Comparison of ENCODE assay signal across 25 cellular contexts in the genomic region with DNA sequence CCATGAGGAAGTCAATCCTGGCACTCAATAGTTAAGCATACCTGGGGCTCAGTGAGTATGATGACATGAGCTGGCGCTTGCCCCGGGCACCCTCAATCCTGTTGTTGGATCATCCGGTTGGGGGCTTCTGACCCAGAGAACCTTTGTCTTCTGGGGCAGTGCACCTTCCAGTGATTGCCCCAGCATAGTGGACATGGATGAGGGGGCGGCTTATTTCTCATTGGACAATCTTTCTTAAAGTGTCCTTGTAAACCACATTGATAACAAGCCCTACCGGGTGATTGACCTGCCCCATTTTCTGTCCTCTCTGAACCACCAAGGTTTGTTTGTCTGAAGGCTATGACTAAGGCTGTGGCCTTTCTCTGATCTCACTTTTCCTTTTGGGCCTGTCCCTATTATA. TPM values are rescaled to one million over a fixed set of nuclear protein-coding genes. Genes with fewer than 3 reads are reported as not detected.
DNase-seq lines count a peak whose midpoint lies in the region; ATAC-seq and TF ChIP-seq lines count a peak whose summit lies in the region.
"Had no signal": no experiment of that assay in that cellular context is flagged by ENCODE, and none has a peak within 500 bp of the region (broad histone marks: within the 10 kb centered on the region; RNA-seq: fewer than 3 reads in every experiment).

No MANE protein-coding gene starts in this region.

- H3K4me1 ChIP-seq in PC-9 (replicated peaks; ENCODE audit: insufficient read depth), result peaks cover 83% of the 10 kb centered on the region
- no peaks in the 10 kb centered on the region for H3K4me1 ChIP-seq in psoas muscle
- peaks cover 6 to 47% (median 11%) of the 10 kb centered on the region in 3 donors for H3K4me1 ChIP-seq in esophagus squamous epithelium
- peaks cover 27% of the 10 kb centered on the region for H3K4me1 ChIP-seq in GM23248 (ENCODE audit: insufficient read depth)
- H3K4me1 ChIP-seq: BE2C, HAP-1, Peyer's patch had no signal

- TF ChIP-seq CTCF in activated CD8-positive, alpha-beta T cell treated with anti-CD3 and anti-CD28 coated beads for 36 hours (IDR thresholded peaks at IDR 0.05), result no peak
- TF ChIP-seq CTCF in PC-9 (conservative IDR thresholded peaks at IDR 0.05) (no peak), psoas muscle (IDR thresholded peaks at IDR 0.05) (no peak), esophagus squamous epithelium (IDR thresholded peaks at IDR 0.05) (no peak)

- H4K20me1 ChIP-seq in PC-9 (ENCODE audit: insufficient read depth), result no peaks in the 10 kb centered on the region
- H4K20me1 ChIP-seq in GM23248 (ENCODE audit: insufficient read depth), result no peaks in the 10 kb centered on the region

- H3K9me2 ChIP-seq in PC-9 (ENCODE audit: insufficient read depth), result no peaks in the 10 kb centered on the region
- no peaks in the 10 kb centered on the region for H3K9me2 ChIP-seq in GM23248 (ENCODE audit: insufficient read depth)

- CTCF ChIA-PET in activated CD8-positive, alpha-beta T cell treated with anti-CD3 and anti-CD28 coated beads for 36 hours (lab: Charles Lee), result no interaction called here
- CTCF ChIA-PET in activated CD8-positive, alpha-beta T cell treated with anti-CD3 and anti-CD28 coated beads, Interleukin-2, amount 10 ng/mL, durations not matched to agents 7 days and 5 days (lab: Charles Lee), result interaction anchor here (0.6 kb wide), 1 partner anchor 50 kb away, joined by 3 read pairs; no protein-coding TSS in a partner anchor
- CTCF ChIA-PET in PC-9 (lab: Charles Lee), result interaction anchor here (1.2 kb wide), 1 partner anchor 75 kb away, joined by 3 read pairs; no protein-coding TSS in a partner anchor

- H3F3A ChIP-seq in PC-9 (ENCODE audit: insufficient read depth, low read depth) (peaks cover 66% of the 10 kb centered on the region), GM23248 (ENCODE audit: insufficient read depth) (peaks cover 25% of the 10 kb centered on the region)

- POLR2A ChIA-PET in activated CD8-positive, alpha-beta T cell treated with anti-CD3 and anti-CD28 coated beads for 36 hours (lab: Charles Lee), result interaction anchor here (1.6 kb wide), 1 partner anchor 26 kb away, joined by 3 read pairs; no protein-coding TSS in a partner anchor
- POLR2A ChIA-PET in activated CD8-positive, alpha-beta T cell treated with anti-CD3 and anti-CD28 coated beads, Interleukin-2, amount 10 ng/mL, durations not matched to agents 7 days and 5 days (lab: Charles Lee), result no interaction called here
- POLR2A ChIA-PET in PC-9 (lab: Charles Lee; ENCODE audit: unreplicated experiment), result no interaction called here

- no peak overlapping the region for H3K9ac ChIP-seq in GM23248
- H3K9ac ChIP-seq: KMS-11 had no signal

- no peak for TF ChIP-seq POLR2A in esophagus squamous epithelium (IDR thresholded peaks at IDR 0.05)

- H3K4me3 ChIP-seq in PC-9 (peak overlapping the region; percentile 16; the same call in 1 of the 2 replicates), psoas muscle (no peak overlapping the region), esophagus squamous epithelium (no peak overlapping the region), GM23248 (no peak overlapping the region)
- H3K4me3 ChIP-seq: HAP-1, Peyer's patch, SK-N-MC had no signal

- H3K36me3 Mint-ChIP-seq in activated CD8-positive, alpha-beta T cell treated with anti-CD3 and anti-CD28 coated beads for 36 hours (ENCODE audit: low read depth), result peaks cover 28% of the 10 kb centered on the region
- H3K36me3 Mint-ChIP-seq in activated CD8-positive, alpha-beta T cell treated with anti-CD3 and anti-CD28 coated beads, Interleukin-2, amount 10 ng/mL, durations not matched to agents 7 days and 5 days (ENCODE audit: low read depth), result peaks cover 21% of the 10 kb centered on the region
- peaks cover 1% of the 10 kb centered on the region for H3K36me3 Mint-ChIP-seq in central memory CD8-positive, alpha-beta T cell (ENCODE audit: insufficient read depth)
- H3K36me3 Mint-ChIP-seq: IgD-negative memory B cell had no signal

- no peak for ATAC-seq in activated CD8-positive, alpha-beta T cell treated with anti-CD3 and anti-CD28 coated beads for 36 hours
- no peak for ATAC-seq in activated CD8-positive, alpha-beta T cell treated with anti-CD3 and anti-CD28 coated beads, Interleukin-2, amount 10 ng/mL, durations not matched to agents 7 days and 5 days
- ATAC-seq in central memory CD8-positive, alpha-beta T cell (replicated peaks; ENCODE audit: extremely low read depth, poor library complexity, severe bottlenecking), result no peak
- no peak for ATAC-seq in psoas muscle

- H3K9me3 Mint-ChIP-seq in activated CD8-positive, alpha-beta T cell treated with anti-CD3 and anti-CD28 coated beads for 36 hours, result no peaks in the 10 kb centered on the region
- no peaks in the 10 kb centered on the region for H3K9me3 Mint-ChIP-seq in activated CD8-positive, alpha-beta T cell treated with anti-CD3 and anti-CD28 coated beads, Interleukin-2, amount 10 ng/mL, durations not matched to agents 7 days and 5 days (ENCODE audit: insufficient read depth)
- H3K9me3 Mint-ChIP-seq in central memory CD8-positive, alpha-beta T cell, result no peaks in the 10 kb centered on the region
- H3K9me3 Mint-ChIP-seq: HFFc6, IgD-negative memory B cell had no signal

- no peaks in the 10 kb centered on the region for H3K27me3 ChIP-seq in PC-9 (ENCODE audit: insufficient read depth, low read depth)
- no peaks in the 10 kb centered on the region for H3K27me3 ChIP-seq in psoas muscle (ENCODE audit: insufficient read depth in 3 of 3, low read length in 2 of 3)
- H3K27me3 ChIP-seq in esophagus squamous epithelium, result no peaks in the 10 kb centered on the region
- H3K27me3 ChIP-seq in GM23248 (replicated peaks; ENCODE audit: insufficient read depth), result no peaks in the 10 kb centered on the region
- H3K27me3 ChIP-seq: BE2C, Peyer's patch had no signal

- peak; percentile 36 for DNase-seq in activated CD8-positive, alpha-beta T cell treated with anti-CD3 and anti-CD28 coated beads for 36 hours
- no peak for DNase-seq in activated CD8-positive, alpha-beta T cell treated with anti-CD3 and anti-CD28 coated beads, Interleukin-2, amount 10 ng/mL, durations not matched to agents 7 days and 5 days
- DNase-seq in PC-9 (peak; percentile 10 to 82), psoas muscle (no peak), HK-2 (ENCODE audit: unreplicated experiment) (no peak), esophagus squamous epithelium (lab: John Stamatoyannopoulos, UW) (no peak), GM23248 (no peak)
- no peak for DNase-seq in central memory CD8-positive, alpha-beta T cell (ENCODE audit: low spot score in 2 of 2)
- DNase-seq: BE2C, GOT3, HFFc6, NCI-H1048, NCI-H1417, NCI-H1694, NCI-H2029 treated with DMSO at 0.1 percent for 48 hours, NCI-H446 treated with DMSO at 0.1 percent for 48 hours, NCI-H526, NCI-H82, Peyer's patch, SIG-M5 had no signal

- H3K36me3 ChIP-seq in PC-9 (ENCODE audit: low read depth), result peaks cover 7% of the 10 kb centered on the region
- peaks cover 0 to 13% of the 10 kb centered on the region in 2 donors for H3K36me3 ChIP-seq in psoas muscle (ENCODE audit: insufficient read depth in 1 of 2, low read depth in 1 of 2)
- H3K36me3 ChIP-seq in esophagus squamous epithelium, result peaks cover 0 to 68% (median 6%) of the 10 kb centered on the region in 3 donors
- peaks cover 6% of the 10 kb centered on the region; the same call in 1 of the 2 replicates for H3K36me3 ChIP-seq in GM23248 (ENCODE audit: low read depth)

- 0 out of 2 replicates have a peak, but pooled peaks cover 5% of the 10 kb centered on the region for H3K9me3 ChIP-seq in PC-9 (ENCODE audit: insufficient read depth, low read depth)
- H3K9me3 ChIP-seq in psoas muscle, result no peaks in the 10 kb centered on the region
- H3K9me3 ChIP-seq in esophagus squamous epithelium, result no peaks in the 10 kb centered on the region
- H3K9me3 ChIP-seq in GM23248 (ENCODE audit: low read depth), result no peaks in the 10 kb centered on the region
- H3K9me3 ChIP-seq: BE2C, HAP-1, Peyer's patch had no signal

- H2AFZ ChIP-seq in PC-9 (no peak overlapping the region), GM23248 (no peak overlapping the region)

- H3K27me3 Mint-ChIP-seq in activated CD8-positive, alpha-beta T cell treated with anti-CD3 and anti-CD28 coated beads for 36 hours, result no peaks in the 10 kb centered on the region
- H3K27me3 Mint-ChIP-seq in activated CD8-positive, alpha-beta T cell treated with anti-CD3 and anti-CD28 coated beads, Interleukin-2, amount 10 ng/mL, durations not matched to agents 7 days and 5 days (ENCODE audit: low read depth), result no peaks in the 10 kb centered on the region
- H3K27me3 Mint-ChIP-seq in central memory CD8-positive, alpha-beta T cell, result no peaks in the 10 kb centered on the region
- H3K27me3 Mint-ChIP-seq: IgD-negative memory B cell had no signal

- H3K79me2 ChIP-seq in PC-9 (ENCODE audit: low read depth), result peaks cover 59% of the 10 kb centered on the region
- H3K79me2 ChIP-seq in GM23248 (ENCODE audit: insufficient read depth), result peaks cover 92% of the 10 kb centered on the region

- no TSS peak for BruUV-seq in PC-9 (replicated peaks; lab: Mats Ljungman, UMichigan)

- H3K4me1 Mint-ChIP-seq in activated CD8-positive, alpha-beta T cell treated with anti-CD3 and anti-CD28 coated beads for 36 hours (ENCODE audit: low read depth), result peaks cover 53% of the 10 kb centered on the region
- H3K4me1 Mint-ChIP-seq in activated CD8-positive, alpha-beta T cell treated with anti-CD3 and anti-CD28 coated beads, Interleukin-2, amount 10 ng/mL, durations not matched to agents 7 days and 5 days (ENCODE audit: low read depth), result peaks cover 17% of the 10 kb centered on the region
- H3K4me1 Mint-ChIP-seq in central memory CD8-positive, alpha-beta T cell, result peaks cover 20% of the 10 kb centered on the region

- H3K27ac ChIP-seq in PC-9 (peak overlapping the region; percentile 82), psoas muscle (peak overlapping the region; percentile 41), esophagus squamous epithelium (no peak overlapping the region), GM23248 (no peak overlapping the region; the same call in 1 of the 2 replicates)
- H3K27ac ChIP-seq: 22Rv1, KMS-11, Peyer's patch, SK-N-MC had no signal

- H3K4me2 ChIP-seq in PC-9 (peak overlapping the region; percentile 71), GM23248 (ENCODE audit: unreplicated experiment) (no peak overlapping the region)
- H3K4me2 ChIP-seq: KMS-11 had no signal

- WGBS in psoas muscle, 3 donors, result 88 to 91% (median 89%) methylated on average over 5 of the region's 5 CpGs
- 82 to 89% methylated on average over 5 of the region's 5 CpGs for WGBS in esophagus squamous epithelium, 2 donors
- WGBS in GM23248 (ENCODE audit: low coverage in 1 of 2, low lambda C conversion rate in 2 of 2, missing lambda C conversion rate in 2 of 2), 2 experiments, result 88 to 89% methylated on average over 5 of the region's 5 CpGs

- H3K4me3 Mint-ChIP-seq in activated CD8-positive, alpha-beta T cell treated with anti-CD3 and anti-CD28 coated beads for 36 hours, result no peak overlapping the region
- H3K4me3 Mint-ChIP-seq in activated CD8-positive, alpha-beta T cell treated with anti-CD3 and anti-CD28 coated beads, Interleukin-2, amount 10 ng/mL, durations not matched to agents 7 days and 5 days, result no peak overlapping the region
- H3K4me3 Mint-ChIP-seq in central memory CD8-positive, alpha-beta T cell, result no peak overlapping the region
- H3K4me3 Mint-ChIP-seq: HFFc6, IgD-negative memory B cell had no signal

- no peak overlapping the region for H3K27ac Mint-ChIP-seq in activated CD8-positive, alpha-beta T cell treated with anti-CD3 and anti-CD28 coated beads for 36 hours
- no peak overlapping the region for H3K27ac Mint-ChIP-seq in activated CD8-positive, alpha-beta T cell treated with anti-CD3 and anti-CD28 coated beads, Interleukin-2, amount 10 ng/mL, durations not matched to agents 7 days and 5 days
- peak overlapping the region; percentile 15 for H3K27ac Mint-ChIP-seq in central memory CD8-positive, alpha-beta T cell (ENCODE audit: low read depth)
- H3K27ac Mint-ChIP-seq: HFFc6 had no signal

- in situ Hi-C loops in GM23248 (cut with MboI), result no loop called here

- intact Hi-C loops in activated CD8-positive, alpha-beta T cell treated with anti-CD3 and anti-CD28 coated beads for 36 hours (cut with micrococcal nuclease), result no loop called here
- intact Hi-C loops in PC-9 (cut with micrococcal nuclease; ENCODE audit: unreplicated experiment), result no loop called here
- intact Hi-C loops in psoas muscle (cut with DNase I), result no loop called here
- intact Hi-C loops in esophagus squamous epithelium (cut with DNase I), result no loop called here

RNA-seq across cellular contexts. Expression of gene IGSF6, which starts 18.2 kb away (rescaled TPM):
- under 1 TPM in 1 of 2 experiments, not detected in 1; 0.20 TPM for total RNA-seq in activated CD8-positive, alpha-beta T cell treated with anti-CD3 and anti-CD28 coated beads for 36 hours
- total RNA-seq in activated CD8-positive, alpha-beta T cell treated with anti-CD3 and anti-CD28 coated beads, Interleukin-2, amount 10 ng/mL, durations not matched to agents 7 days and 5 days, result under 1 TPM; 0.24 to 0.34 TPM
- total RNA-seq in PC-9 (2021), result not detected in 2 replicates
- 1 to 10 TPM; 1.4 to 3.0 (median 1.6) TPM for total RNA-seq in psoas muscle
- under 1 TPM; 0.15 to 0.23 (median 0.17) TPM for polyA plus RNA-seq in psoas muscle
- 1 to 10 TPM in 2 of 4 donors, under 1 TPM in 2; 0.18 to 3.6 (median 1.3) TPM for total RNA-seq in esophagus squamous epithelium
- not detected in 2 replicates for total RNA-seq in GM23248 (2014; rRNA removed; shearing (Covaris generic))
- polyA plus RNA-seq in GM23248 (2016; fragmentation: Nextera tagmentation; extraction: Ambion mirVana), result 0.14 and 0.18 TPM in 2 replicates
- total RNA-seq: HFFc6 had no signal

RNA-seq across cellular contexts. Expression of gene OTOA, which starts 29.6 kb away (rescaled TPM):
- total RNA-seq in activated CD8-positive, alpha-beta T cell treated with anti-CD3 and anti-CD28 coated beads for 36 hours, result under 1 TPM in 1 of 2 experiments, not detected in 1; 0.09 TPM
- total RNA-seq in activated CD8-positive, alpha-beta T cell treated with anti-CD3 and anti-CD28 coated beads, Interleukin-2, amount 10 ng/mL, durations not matched to agents 7 days and 5 days, result not detected
- not detected in 2 replicates for total RNA-seq in PC-9 (2021)
- under 1 TPM in 2 of 4 donors, not detected in 2; 0.17 to 0.21 TPM for total RNA-seq in psoas muscle
- polyA plus RNA-seq in psoas muscle, result under 1 TPM; 0.04 to 0.06 (median 0.05) TPM
- under 1 TPM in 2 of 4 donors, not detected in 2; 0.11 to 0.38 TPM for total RNA-seq in esophagus squamous epithelium
- total RNA-seq in GM23248 (2014; rRNA removed; shearing (Covaris generic)), result not detected in 2 replicates
- polyA plus RNA-seq in GM23248 (2016; fragmentation: Nextera tagmentation; extraction: Ambion mirVana), result not detected in 2 replicates
- total RNA-seq: HFFc6, Peyer's patch had no signal
- polyA plus RNA-seq: IgD-negative memory B cell had no signal

RNA-seq across cellular contexts. Expression of gene METTL9, which starts 34.8 kb away (rescaled TPM):
- 100 to 1,000 TPM; 116 to 122 TPM for total RNA-seq in activated CD8-positive, alpha-beta T cell treated with anti-CD3 and anti-CD28 coated beads for 36 hours
- 100 to 1,000 TPM in 1 of 2 experiments, 10 to 100 TPM in 1; 99.2 to 101 TPM for total RNA-seq in activated CD8-positive, alpha-beta T cell treated with anti-CD3 and anti-CD28 coated beads, Interleukin-2, amount 10 ng/mL, durations not matched to agents 7 days and 5 days
- total RNA-seq in PC-9 (2021), result 136 and 151 TPM in 2 replicates
- 10 to 100 TPM; 55.0 to 76.9 (median 71.1) TPM for total RNA-seq in psoas muscle
- 100 to 1,000 TPM in 1 of 3 donors, 10 to 100 TPM in 2; 54.4 to 134 (median 90.7) TPM for polyA plus RNA-seq in psoas muscle
- 100 to 1,000 TPM in 3 of 4 donors, 10 to 100 TPM in 1; 82.3 to 169 (median 140) TPM for total RNA-seq in esophagus squamous epithelium
- 326 and 344 TPM in 2 replicates for total RNA-seq in GM23248 (2014; rRNA removed; shearing (Covaris generic))
- polyA plus RNA-seq in GM23248 (2016; fragmentation: Nextera tagmentation; extraction: Ambion mirVana), result 267 and 273 TPM in 2 replicates

Comparison
In these comparisons a context has a peak if more than half of its experiments do, and no peak if none do; other contexts are left out.
1. DNase-seq: peak in activated CD8-positive, alpha-beta T cell treated with anti-CD3 and anti-CD28 coated beads for 36 hours (single experiment) and PC-9 (2 of 2); none in activated CD8-positive, alpha-beta T cell treated with anti-CD3 and anti-CD28 coated beads, Interleukin-2, amount 10 ng/mL, durations not matched to agents 7 days and 5 days (single experiment), central memory CD8-positive, alpha-beta T cell (0 of 2), psoas muscle (0 of 2), HK-2 (single experiment), esophagus squamous epithelium (single experiment) and GM23248 (single experiment).
2. H3K27ac ChIP-seq: peak in PC-9 (single experiment) and psoas muscle (single experiment); none in esophagus squamous epithelium (0 of 4) and GM23248 (single experiment).